Comparison of ENCODE assay signal across 21 cellular contexts in the genomic region with DNA sequence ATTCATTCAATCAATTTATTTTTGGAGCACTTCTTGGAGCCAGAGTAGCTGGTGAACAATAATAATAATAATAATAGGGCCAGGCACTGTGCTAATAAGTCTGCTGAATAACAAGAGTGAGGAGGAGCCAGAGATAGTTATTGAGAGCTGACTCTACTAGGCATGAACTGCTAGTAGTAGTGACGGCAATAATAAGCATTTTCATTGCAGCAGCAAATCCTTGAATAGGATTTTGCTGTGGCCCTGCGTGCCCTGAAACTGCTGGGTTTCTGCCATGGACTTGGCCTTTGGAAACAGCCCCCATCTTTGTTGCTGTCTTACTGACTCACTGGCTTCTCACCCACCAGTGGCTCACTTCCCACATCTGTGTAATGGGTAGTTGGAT.
DNase-seq lines count a peak whose midpoint lies in the region; ATAC-seq, FAIRE-seq and TF ChIP-seq lines count a peak whose summit lies in the region.
"Had no signal": no experiment of that assay in that cellular context is flagged by ENCODE, and none has a peak within 500 bp of the region (broad histone marks: within the 10 kb centered on the region; RNA-seq: fewer than 3 reads in every experiment).

No MANE protein-coding gene starts in this region.

- H3K27ac ChIP-seq in breast epithelium (no peak overlapping the region), endothelial cell of umbilical vein (ENCODE audit: insufficient read depth, low read depth, low read length) (peak overlapping the region; percentile 29)
- H3K27ac ChIP-seq: 22Rv1, C4-2B had no signal

- no peak for FAIRE-seq in endothelial cell of umbilical vein (lab: Jason Lieb, UNC)
- FAIRE-seq: HepG2 had no signal

- H3K9me3 ChIP-seq in breast epithelium (no peaks in the 10 kb centered on the region), endothelial cell of umbilical vein (replicated peaks; ENCODE audit: control insufficient read depth, insufficient read depth, low read length) (no peaks in the 10 kb centered on the region)
- H3K9me3 ChIP-seq: HAP-1, Peyer's patch had no signal

- H3K4me3 Mint-ChIP-seq in MCF 10A (ENCODE audit: unreplicated experiment) (no peak overlapping the region), nephron (peak overlapping the region in 2 of 3 experiments; percentile 6 to 40), type B pancreatic cell (no peak overlapping the region), endothelial cell (ENCODE audit: unreplicated experiment) (no peak overlapping the region)
- H3K4me3 Mint-ChIP-seq: activated B cell treated with CpG ODN at 0.5 μM for 24 hours; naive B cell; T-helper 1 cell treated with Interleukin-12 subunit alpha and Interleukin-12 subunit beta and Interleukin-4 antibody, amounts not matched to agents 30 μg/mL and 1 μg/mL, for 36 hours had no signal

- peaks cover 0 to 5% of the 10 kb centered on the region in 2 donors for H3K4me1 ChIP-seq in breast epithelium
- H3K4me1 ChIP-seq in endothelial cell of umbilical vein (ENCODE audit: control insufficient read depth, extremely low read depth, insufficient read depth, low read length) = peaks cover 12% of the 10 kb centered on the region

- no peaks in the 10 kb centered on the region for H3K9me3 Mint-ChIP-seq in MCF 10A (ENCODE audit: unreplicated experiment)
- H3K9me3 Mint-ChIP-seq in nephron = no peaks in the 10 kb centered on the region
- no peaks in the 10 kb centered on the region for H3K9me3 Mint-ChIP-seq in type B pancreatic cell
- no peaks in the 10 kb centered on the region for H3K9me3 Mint-ChIP-seq in endothelial cell (ENCODE audit: unreplicated experiment)
- H3K9me3 Mint-ChIP-seq: activated B cell treated with CpG ODN at 0.5 μM for 24 hours; T-helper 1 cell treated with Interleukin-12 subunit alpha and Interleukin-12 subunit beta and Interleukin-4 antibody, amounts not matched to agents 30 μg/mL and 1 μg/mL, for 36 hours had no signal

- no peaks in the 10 kb centered on the region for H3K9me1 ChIP-seq in endothelial cell of umbilical vein (replicated peaks; ENCODE audit: control insufficient read depth, extremely low read depth, insufficient read depth, low read length)

- dilution Hi-C loops in endothelial cell of umbilical vein (cut with MboI; ENCODE audit: extremely low pct_ligation_motif_present, low sequenced_read_pairs) = no loop called here

- BruUV-seq in MCF 10A (replicated peaks; lab: Mats Ljungman, UMichigan) (no TSS peak), endothelial cell of umbilical vein (replicated peaks; lab: Mats Ljungman, UMichigan) (no TSS peak)

- H3K27me3 ChIP-seq in breast epithelium = peaks cover 0 to 9% of the 10 kb centered on the region in 2 donors
- no peaks in the 10 kb centered on the region for H3K27me3 ChIP-seq in endothelial cell of umbilical vein (ENCODE audit: control insufficient read depth in 2 of 2, insufficient read depth in 2 of 2, low read length in 2 of 2)
- H3K27me3 ChIP-seq: Peyer's patch had no signal

- peak overlapping the region; percentile 73 for H3K27ac Mint-ChIP-seq in MCF 10A (ENCODE audit: low read depth, unreplicated experiment)
- peak overlapping the region; percentile 94 to 98 (median 97) for H3K27ac Mint-ChIP-seq in nephron
- peak overlapping the region; percentile 96 for H3K27ac Mint-ChIP-seq in type B pancreatic cell
- no peak overlapping the region for H3K27ac Mint-ChIP-seq in endothelial cell (ENCODE audit: unreplicated experiment)
- H3K27ac Mint-ChIP-seq: activated B cell treated with CpG ODN at 0.5 μM for 24 hours; naive B cell; T-helper 1 cell treated with Interleukin-12 subunit alpha and Interleukin-12 subunit beta and Interleukin-4 antibody, amounts not matched to agents 30 μg/mL and 1 μg/mL, for 36 hours had no signal

- POLR2A ChIA-PET in MCF 10A (lab: Yijun Ruan, JAX) (interaction anchor here (0.7 to 2.0 kb wide), 5 partner anchors 9 to 530 kb away, joined by 3 to 6 read pairs (median 5); no protein-coding TSS in a partner anchor), endothelial cell of umbilical vein (lab: Charles Lee) (no interaction called here)

- H3K4me2 ChIP-seq in endothelial cell of umbilical vein (ENCODE audit: insufficient read depth, low read length) = no peak overlapping the region

- H3K36me3 ChIP-seq in breast epithelium = no peaks in the 10 kb centered on the region
- H3K36me3 ChIP-seq in endothelial cell of umbilical vein (ENCODE audit: control insufficient read depth in 2 of 2, extremely low read depth in 1 of 2, insufficient read depth in 2 of 2, low read length in 2 of 2) = no peaks in the 10 kb centered on the region
- H3K36me3 ChIP-seq: HAP-1, Peyer's patch had no signal

- no peaks in the 10 kb centered on the region for H3K79me2 ChIP-seq in endothelial cell of umbilical vein (ENCODE audit: control insufficient read depth, insufficient read depth, low read length)

- no peak overlapping the region for H3K9ac ChIP-seq in endothelial cell of umbilical vein (replicated peaks; ENCODE audit: extremely low read depth, insufficient read depth, low read length)

- H3K4me3 ChIP-seq in breast epithelium (no peak overlapping the region), endothelial cell of umbilical vein (replicated peaks in 1 of 3; ENCODE audit: insufficient read depth in 1 of 3, low read depth in 1 of 3, low read length in 3 of 3) (no peak overlapping the region)
- H3K4me3 ChIP-seq: HAP-1, Peyer's patch had no signal

- TF ChIP-seq CTCF in MCF 10A (IDR thresholded peaks at IDR 0.05; ENCODE audit: unreplicated experiment) = no peak
- TF ChIP-seq CTCF in breast epithelium (IDR thresholded peaks at IDR 0.05) = no peak
- TF ChIP-seq CTCF in endothelial cell of umbilical vein (IDR thresholded peaks at IDR 0.05; ENCODE audit: extremely low read depth in 1 of 2, insufficient read depth in 1 of 2, low read depth in 1 of 2, low read length in 2 of 2) = no peak
- no peak for TF ChIP-seq CTCF in nephron (IDR thresholded peaks at IDR 0.05; ENCODE audit: unreplicated experiment in 3 of 3)
- TF ChIP-seq CTCF in type B pancreatic cell (conservative IDR thresholded peaks at IDR 0.05) = no peak
- TF ChIP-seq CTCF in endothelial cell (IDR thresholded peaks at IDR 0.05; ENCODE audit: unreplicated experiment) = no peak

- H2AFZ ChIP-seq in endothelial cell of umbilical vein (ENCODE audit: low read depth, low read length) = no peak overlapping the region

- peaks cover 42% of the 10 kb centered on the region for H3K4me1 Mint-ChIP-seq in MCF 10A (ENCODE audit: insufficient read depth, unreplicated experiment)
- H3K4me1 Mint-ChIP-seq in nephron = peaks cover 65% of the 10 kb centered on the region
- peaks cover 31% of the 10 kb centered on the region for H3K4me1 Mint-ChIP-seq in type B pancreatic cell (ENCODE audit: unreplicated experiment)
- peaks cover 9% of the 10 kb centered on the region for H3K4me1 Mint-ChIP-seq in endothelial cell (ENCODE audit: unreplicated experiment)
- H3K4me1 Mint-ChIP-seq: activated B cell treated with CpG ODN at 0.5 μM for 24 hours, naive B cell had no signal

- no peak for DNase-seq in MCF 10A (ENCODE audit: unreplicated experiment)
- no peak for DNase-seq in breast epithelium (ENCODE audit: low spot score in 2 of 2)
- DNase-seq in endothelial cell of umbilical vein (ENCODE audit: low read depth, low spot score) = no peak
- no peak for DNase-seq in type B pancreatic cell (ENCODE audit: extremely low spot score, unreplicated experiment)
- DNase-seq in endothelial cell (ENCODE audit: low spot score) = no peak
- DNase-seq in left lobe of liver (ENCODE audit: low spot score) = no peak
- DNase-seq: activated B cell treated with CpG ODN at 0.5 μM for 24 hours; activated effector memory CD4-positive, alpha-beta T cell treated with Interleukin-2 at 50 U/mL for 16 hours; cortex of kidney; naive B cell; NCI-H2107; NCI-H69; stimulated activated CD4-positive, alpha-beta T cell treated with anti-CD3 and anti-CD28 coated beads, Interleukin-2, amount 100 ng/mL, for 24 hours had no signal

- CTCF ChIA-PET in MCF 10A (lab: Yijun Ruan, JAX) = interaction anchor here (0.6 kb wide), 1 partner anchor 8 kb away, joined by 4 read pairs; no protein-coding TSS in a partner anchor
- CTCF ChIA-PET in endothelial cell of umbilical vein (lab: Charles Lee) = interaction anchor here (1.0 to 1.4 kb wide), 3 partner anchors 10 to 26 kb away, joined by 3 to 4 read pairs (median 3); no protein-coding TSS in a partner anchor

- no peaks in the 10 kb centered on the region for H3K27me3 Mint-ChIP-seq in MCF 10A (ENCODE audit: insufficient read depth, unreplicated experiment)
- H3K27me3 Mint-ChIP-seq in nephron (ENCODE audit: low read depth) = peaks cover 24% of the 10 kb centered on the region
- peaks cover 2% of the 10 kb centered on the region for H3K27me3 Mint-ChIP-seq in type B pancreatic cell
- H3K27me3 Mint-ChIP-seq in endothelial cell (ENCODE audit: unreplicated experiment) = peaks cover 3% of the 10 kb centered on the region

- H4K20me1 ChIP-seq in endothelial cell of umbilical vein (replicated peaks; ENCODE audit: control insufficient read depth, extremely low read depth, insufficient read depth, low read length) = no peaks in the 10 kb centered on the region

- ATAC-seq in left lobe of liver = no peak
- no peak for ATAC-seq in GM18519 (IDR thresholded peaks at IDR 0.05; ENCODE audit: low FRiP score, unreplicated experiment)
- ATAC-seq: HepG2 had no signal

- intact Hi-C loops in MCF 10A (cut with micrococcal nuclease) (no loop called here), breast epithelium (cut with DNase I; ENCODE audit: low total_unique reads) (no loop called here), endothelial cell of umbilical vein (cut with micrococcal nuclease) (loop anchor here (1.0 to 2.0 kb wide), 3 partner anchors 9 to 86 kb away; no protein-coding TSS in a partner anchor)

- H3K36me3 Mint-ChIP-seq in MCF 10A (ENCODE audit: insufficient read depth, unreplicated experiment) (no peaks in the 10 kb centered on the region), nephron (ENCODE audit: low read depth) (no peaks in the 10 kb centered on the region), type B pancreatic cell (no peaks in the 10 kb centered on the region), endothelial cell (ENCODE audit: low read depth, unreplicated experiment) (no peaks in the 10 kb centered on the region)
- H3K36me3 Mint-ChIP-seq: naive B cell had no signal

- TF ChIP-seq POLR2A in breast epithelium (IDR thresholded peaks at IDR 0.05) (no peak), endothelial cell of umbilical vein (IDR thresholded peaks at IDR 0.05; ENCODE audit: low read depth, low read length) (no peak)

TF ChIP-seq in endothelial cell of umbilical vein, 7 proteins besides CTCF, POLR2A, EP300 and RAD21:
- no peak for TF ChIP-seq EZH2 (IDR thresholded peaks at IDR 0.05; ENCODE audit: borderline replicate concordance, low read depth, low read length, severe bottlenecking)
- TF ChIP-seq FOS (IDR thresholded peaks at IDR 0.05; ENCODE audit: borderline replicate concordance, insufficient read depth, low read length) = no peak
- TF ChIP-seq, protein P1, sequence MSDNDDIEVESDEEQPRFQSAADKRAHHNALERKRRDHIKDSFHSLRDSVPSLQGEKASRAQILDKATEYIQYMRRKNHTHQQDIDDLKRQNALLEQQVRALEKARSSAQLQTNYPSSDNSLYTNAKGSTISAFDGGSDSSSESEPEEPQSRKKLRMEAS (IDR thresholded peaks at IDR 0.05; ENCODE audit: insufficient read depth, insufficient read length) = no peak
- no peak for TF ChIP-seq POLR2AphosphoS5 (IDR thresholded peaks at IDR 0.05; ENCODE audit: insufficient read depth, low read depth, low read length)
- TF ChIP-seq MYC (IDR thresholded peaks at IDR 0.05; ENCODE audit: low read depth, low read length) = no peak
TF ChIP-seq in endothelial cell of umbilical vein: peak in this region for 0.

Comparison
In these comparisons a context has a peak if more than half of its experiments do, and no peak if none do; other contexts are left out.
1. H3K4me3 Mint-ChIP-seq: peak in nephron (2 of 3); none in MCF 10A (single experiment), type B pancreatic cell (single experiment) and endothelial cell (single experiment).